8 cellular contexts compared by ENCODE assay signal in the genomic region with DNA sequence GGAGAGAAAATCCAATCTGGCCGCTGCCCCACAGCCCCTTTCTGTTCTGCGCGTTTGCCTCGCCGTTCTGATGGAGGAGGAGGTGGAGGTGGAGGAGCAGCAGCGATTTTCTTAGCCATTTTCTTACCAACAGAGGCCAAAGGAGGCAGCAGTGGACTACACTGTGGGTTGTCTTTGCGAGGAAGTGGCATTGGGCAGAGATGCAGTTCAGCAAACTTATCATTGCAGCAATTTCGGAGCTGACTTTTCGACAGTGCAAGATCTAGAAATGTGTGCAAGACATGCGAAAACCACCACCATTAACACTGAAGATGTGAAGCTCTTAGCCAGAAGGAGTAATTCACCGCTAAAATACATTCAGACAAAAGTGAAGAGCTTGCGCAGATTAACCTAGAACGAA. TPM values are rescaled to one million over a fixed set of nuclear protein-coding genes. Genes with fewer than 3 reads are reported as not detected.
DNase-seq lines count a peak whose midpoint lies in the region; ATAC-seq and TF ChIP-seq lines count a peak whose summit lies in the region.

No MANE protein-coding gene starts in this region.

- H3K4me1 ChIP-seq in HCT116 (ENCODE audit: control insufficient read depth in 1 of 2, insufficient read depth in 2 of 2, low read length in 2 of 2) (peaks cover 6 to 16% of the 10 kb centered on the region in 2 experiments; a peak in 3 of 4 replicates), upper lobe of right lung (no peaks in the 10 kb centered on the region)

- 0 out of 2 replicates have a peak overlapping the region, but pooled peaks have one; percentile 94 for H3K4me2 ChIP-seq in HCT116 (ENCODE audit: low read length)

- no peaks in the 10 kb centered on the region; the same call in 1 of the 2 replicates for H4K20me1 ChIP-seq in HCT116 (ENCODE audit: insufficient read depth)

- H3K4me3 Mint-ChIP-seq in dendritic cell treated with granulocyte-macrophage colony-stimulating factor and Interleukin-4, amounts not matched to agents 40 ng/mL and 50 ng/mL, for 4 days, result peak overlapping the region; percentile 45
- peak overlapping the region; percentile 93 for H3K4me3 Mint-ChIP-seq in mesothelial cell of epicardium

- H3K27ac ChIP-seq in HCT116 (ENCODE audit: low read depth, low read length) (no peak overlapping the region), upper lobe of right lung (peak overlapping the region; percentile 96)

- peaks cover 31% of the 10 kb centered on the region for H3K79me2 ChIP-seq in HCT116 (ENCODE audit: insufficient read depth, low read length)

- H3K36me3 Mint-ChIP-seq in dendritic cell treated with granulocyte-macrophage colony-stimulating factor and Interleukin-4, amounts not matched to agents 40 ng/mL and 50 ng/mL, for 4 days (ENCODE audit: low read depth), result peaks cover 13% of the 10 kb centered on the region
- no peaks in the 10 kb centered on the region for H3K36me3 Mint-ChIP-seq in mesothelial cell of epicardium

- POLR2A ChIA-PET in HCT116 (lab: Charles Lee), result no interaction called here

- H2AFZ ChIP-seq in HCT116 (ENCODE audit: low read depth, low read length, poor library complexity, severe bottlenecking), result no peak overlapping the region

- DNase-seq in Ammon's horn (ENCODE audit: low spot score) (peak; percentile 49), HCT116 (ENCODE audit: low read depth, low spot score) (no peak), UCSD-AML1 (lab: John Stamatoyannopoulos, UW; ENCODE audit: unreplicated experiment) (peak; percentile 6), mesothelial cell of epicardium (ENCODE audit: low spot score in 2 of 2, unreplicated experiment in 2 of 2) (no peak), upper lobe of right lung (no peak), amniotic stem cell (lab: John Stamatoyannopoulos, UW) (no peak)

- no peak for TF ChIP-seq POLR2A in HCT116 (IDR thresholded peaks at IDR 0.05; ENCODE audit: borderline replicate concordance, extremely low read depth, insufficient read depth, insufficient read length)

- no peak overlapping the region for H3K4me3 ChIP-seq in HCT116 (replicated peaks in 1 of 2; ENCODE audit: low read depth in 1 of 2, low read length in 2 of 2)
- H3K4me3 ChIP-seq in upper lobe of right lung, result peak overlapping the region; percentile 89

- CTCF ChIA-PET in HCT116 (lab: Charles Lee), result interaction anchor here (1.2 to 2.8 kb wide), 9 partner anchors 11 to 593 kb away, joined by 3 to 28 read pairs (median 7); no protein-coding TSS in a partner anchor

- H3K4me1 Mint-ChIP-seq in dendritic cell treated with granulocyte-macrophage colony-stimulating factor and Interleukin-4, amounts not matched to agents 40 ng/mL and 50 ng/mL, for 4 days (ENCODE audit: low read depth), result peaks cover 44% of the 10 kb centered on the region
- peaks cover 44% of the 10 kb centered on the region for H3K4me1 Mint-ChIP-seq in mesothelial cell of epicardium

- no peaks in the 10 kb centered on the region for H3K27me3 Mint-ChIP-seq in dendritic cell treated with granulocyte-macrophage colony-stimulating factor and Interleukin-4, amounts not matched to agents 40 ng/mL and 50 ng/mL, for 4 days
- H3K27me3 Mint-ChIP-seq in mesothelial cell of epicardium (ENCODE audit: low read depth), result no peaks in the 10 kb centered on the region

- H3K9ac ChIP-seq in HCT116 (ENCODE audit: low read length), result no peak overlapping the region

- 0 out of 4 replicates have a peak, but pooled peaks cover 2 to 3% of the 10 kb centered on the region in 2 experiments for H3K36me3 ChIP-seq in HCT116 (ENCODE audit: control insufficient read depth in 1 of 2, insufficient read depth in 2 of 2, low read length in 2 of 2)
- no peaks in the 10 kb centered on the region for H3K36me3 ChIP-seq in upper lobe of right lung

- H3K9me3 ChIP-seq in HCT116 (ENCODE audit: control insufficient read depth in 1 of 2, insufficient read depth in 1 of 2, low read depth in 1 of 2, low read length in 2 of 2) (no peaks in the 10 kb centered on the region), upper lobe of right lung (no peaks in the 10 kb centered on the region)

- H3K9me3 Mint-ChIP-seq in dendritic cell treated with granulocyte-macrophage colony-stimulating factor and Interleukin-4, amounts not matched to agents 40 ng/mL and 50 ng/mL, for 4 days, result no peaks in the 10 kb centered on the region
- no peaks in the 10 kb centered on the region for H3K9me3 Mint-ChIP-seq in mesothelial cell of epicardium

- RAD21 ChIA-PET in HCT116 (lab: Charles Lee; ENCODE audit: low non-redundant PET in 1 of 2, low total read pairs in 2 of 2, uncharacterized antibody in 2 of 2, unreplicated experiment in 2 of 2), result no interaction called here

- no peaks in the 10 kb centered on the region for H3K9me2 ChIP-seq in HCT116 (ENCODE audit: insufficient read depth)

- no peak for ATAC-seq in HCT116
- ATAC-seq in upper lobe of right lung, result no peak
- no peak for ATAC-seq in HG03457 (IDR thresholded peaks at IDR 0.05; ENCODE audit: unreplicated experiment)

- peak overlapping the region; percentile 97 for H3K27ac Mint-ChIP-seq in dendritic cell treated with granulocyte-macrophage colony-stimulating factor and Interleukin-4, amounts not matched to agents 40 ng/mL and 50 ng/mL, for 4 days
- H3K27ac Mint-ChIP-seq in mesothelial cell of epicardium, result peak overlapping the region; percentile 62

- intact Hi-C loops in HCT116 (cut with micrococcal nuclease), result loop anchor here (5.0 kb wide), 2 partner anchors 117 to 492 kb away; no protein-coding TSS in a partner anchor
- intact Hi-C loops in dendritic cell treated with granulocyte-macrophage colony-stimulating factor and Interleukin-4, amounts not matched to agents 40 ng/mL and 50 ng/mL, for 4 days (cut with micrococcal nuclease), result loop anchor here (5.0 to 10.0 kb wide), 5 partner anchors 48 to 577 kb away; no protein-coding TSS in a partner anchor
- intact Hi-C loops in upper lobe of right lung (cut with DNase I), result no loop called here

- H3K27me3 ChIP-seq in HCT116 (ENCODE audit: insufficient read depth, low read length) (no peaks in the 10 kb centered on the region), upper lobe of right lung (no peaks in the 10 kb centered on the region)

- peak; percentile 15 to 48 (median 41); a peak in 4 of 6 replicates for TF ChIP-seq CTCF in HCT116 (IDR thresholded peaks at IDR 0.05 in 2 of 3, conservative IDR thresholded peaks at IDR 0.05 in 1 of 3; ENCODE audit: borderline replicate concordance in 1 of 3, insufficient read depth in 1 of 3, low read depth in 2 of 3, low read length in 2 of 3)
- no peak for TF ChIP-seq CTCF in mesothelial cell of epicardium (IDR thresholded peaks at IDR 0.05; ENCODE audit: unreplicated experiment)
- peak; percentile 34 for TF ChIP-seq CTCF in upper lobe of right lung (IDR thresholded peaks at IDR 0.05)

- peak; percentile 50 for TF ChIP-seq RAD21 in HCT116 (IDR thresholded peaks at IDR 0.05; ENCODE audit: low read depth)

- no TSS peak for BruUV-seq in HCT116 (replicated peaks; lab: Mats Ljungman, UMichigan)

TF ChIP-seq in HCT116, 20 proteins besides CTCF, POLR2A, EP300 and RAD21:
- TF ChIP-seq MAX (IDR thresholded peaks at IDR 0.05) (no peak), SRF (IDR thresholded peaks at IDR 0.05; ENCODE audit: low read depth) (no peak), ZNF274 (IDR thresholded peaks at IDR 0.05; ENCODE audit: low read depth, low read length) (no peak), TCF7L2 (IDR thresholded peaks at IDR 0.05; ENCODE audit: borderline replicate concordance, extremely low read depth, insufficient read depth, insufficient read length) (no peak), JUND (IDR thresholded peaks at IDR 0.05) (no peak), CBX3 (IDR thresholded peaks at IDR 0.05; ENCODE audit: low read depth) (no peak), ELF1 (IDR thresholded peaks at IDR 0.05; ENCODE audit: borderline replicate concordance, low read depth) (no peak)
- TF ChIP-seq, protein P1, sequence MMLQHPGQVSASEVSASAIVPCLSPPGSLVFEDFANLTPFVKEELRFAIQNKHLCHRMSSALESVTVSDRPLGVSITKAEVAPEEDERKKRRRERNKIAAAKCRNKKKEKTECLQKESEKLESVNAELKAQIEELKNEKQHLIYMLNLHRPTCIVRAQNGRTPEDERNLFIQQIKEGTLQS (IDR thresholded peaks at IDR 0.05), result no peak
- TF ChIP-seq, protein P2, sequence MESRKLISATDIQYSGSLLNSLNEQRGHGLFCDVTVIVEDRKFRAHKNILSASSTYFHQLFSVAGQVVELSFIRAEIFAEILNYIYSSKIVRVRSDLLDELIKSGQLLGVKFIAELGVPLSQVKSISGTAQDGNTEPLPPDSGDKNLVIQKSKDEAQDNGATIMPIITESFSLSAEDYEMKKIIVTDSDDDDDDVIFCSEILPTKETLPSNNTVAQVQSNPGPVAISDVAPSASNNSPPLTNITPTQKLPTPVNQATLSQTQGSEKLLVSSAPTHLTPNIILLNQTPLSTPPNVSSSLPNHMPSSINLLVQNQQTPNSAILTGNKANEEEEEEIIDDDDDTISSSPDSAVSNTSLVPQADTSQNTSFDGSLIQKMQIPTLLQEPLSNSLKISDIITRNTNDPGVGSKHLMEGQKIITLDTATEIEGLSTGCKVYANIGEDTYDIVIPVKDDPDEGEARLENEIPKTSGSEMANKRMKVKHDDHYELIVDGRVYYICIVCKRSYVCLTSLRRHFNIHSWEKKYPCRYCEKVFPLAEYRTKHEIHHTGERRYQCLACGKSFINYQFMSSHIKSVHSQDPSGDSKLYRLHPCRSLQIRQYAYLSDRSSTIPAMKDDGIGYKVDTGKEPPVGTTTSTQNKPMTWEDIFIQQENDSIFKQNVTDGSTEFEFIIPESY (IDR thresholded peaks at IDR 0.05; ENCODE audit: extremely low read depth, insufficient replicate concordance, low read length), result no peak

RNA-seq across cellular contexts. Expression of gene ARL4A, which starts 1.9 kb away (rescaled TPM):
- 44.6 TPM for total RNA-seq in HCT116 (2021; ENCODE audit: unreplicated experiment)
- polyA plus RNA-seq in HCT116 (2012), result 16.3 and 24.2 TPM in 2 replicates
- total RNA-seq in mesothelial cell of epicardium, result 59.0 to 64.7 TPM (median 62.5 TPM) in 3 replicates
- 35.6 TPM for total RNA-seq in upper lobe of right lung

Comparison
In these comparisons a context has a peak if more than half of its experiments do, and no peak if none do; other contexts are left out.
1. DNase-seq: peak in Ammon's horn (single experiment) and UCSD-AML1 (single experiment); none in HCT116 (single experiment), mesothelial cell of epicardium (0 of 2), upper lobe of right lung (single experiment) and amniotic stem cell (single experiment).